ENCODE assay signal across 22 cellular contexts in genomic region chr9:76486151-76486550, GRCh38. TPM values are rescaled to one million over a fixed set of nuclear protein-coding genes. Genes with fewer than 3 reads are reported as not detected.
DNase-seq lines count a peak whose midpoint lies in the region; ATAC-seq and TF ChIP-seq lines count a peak whose summit lies in the region.
"Had no signal": no experiment of that assay in that cellular context is flagged by ENCODE, and none has a peak within 500 bp of the region (broad histone marks: within the 10 kb centered on the region; RNA-seq: fewer than 3 reads in every experiment).

No MANE protein-coding gene starts in this region.

- H3K4me2 ChIP-seq in Loucy (ENCODE audit: low read depth, low read length, poor library complexity, severe bottlenecking), result peak overlapping the region; percentile 39
- H3K4me2 ChIP-seq in osteoblast (ENCODE audit: insufficient read depth, low read length), result no peak overlapping the region
- H3K4me2 ChIP-seq: BLaER1 had no signal

- H4K20me1 ChIP-seq in Loucy (ENCODE audit: insufficient read depth, low read length, poor library complexity, severe bottlenecking) (peaks cover 96% of the 10 kb centered on the region), osteoblast (ENCODE audit: insufficient read depth, low read length) (peaks cover 38% of the 10 kb centered on the region)
- H4K20me1 ChIP-seq: BLaER1 had no signal

- no peaks in the 10 kb centered on the region for H3K9me2 ChIP-seq in Loucy (replicated peaks; ENCODE audit: low read depth, low read length)

- H3K4me1 ChIP-seq in Loucy (ENCODE audit: insufficient read depth, low read length, poor library complexity, severe bottlenecking), result peaks cover 49% of the 10 kb centered on the region
- peaks cover 5% of the 10 kb centered on the region for H3K4me1 ChIP-seq in osteoblast (ENCODE audit: insufficient read depth, low read length)

- no peak overlapping the region for H3K9ac ChIP-seq in Loucy (ENCODE audit: low read depth, low read length, poor library complexity, severe bottlenecking)
- H3K9ac ChIP-seq: BLaER1 had no signal

- H3K27me3 ChIP-seq in Loucy (ENCODE audit: insufficient read depth, low read length, poor library complexity, severe bottlenecking), result no peaks in the 10 kb centered on the region
- H3K27me3 ChIP-seq in osteoblast (ENCODE audit: insufficient read depth, low read length), result no peaks in the 10 kb centered on the region
- H3K27me3 ChIP-seq in WERI-Rb-1 (ENCODE audit: insufficient read depth, low read depth, severe bottlenecking), result no peaks in the 10 kb centered on the region
- H3K27me3 ChIP-seq: BLaER1, MG63 had no signal

- no peak overlapping the region for H2AFZ ChIP-seq in Loucy (ENCODE audit: low read length)
- no peak overlapping the region for H2AFZ ChIP-seq in osteoblast (ENCODE audit: low read length)

- DNase-seq in AG10803 (ENCODE audit: low read depth) (peak; percentile 17), fibroblast of pulmonary artery (ENCODE audit: low read depth) (peak; percentile 9), osteoblast (ENCODE audit: insufficient read length, low spot score, missing footprints) (peak; percentile 44), WERI-Rb-1 (no peak), islet precursor cell (no peak), foreskin fibroblast (no peak)
- DNase-seq: 8988T; Calu3; CD8-positive, alpha-beta T cell; DMS53; HFFc6; Karpas-422; MG63; NCI-H1048; NCI-H1436; NCI-H2029; NCI-H526; PC-3; RPMI8226 had no signal

- ATAC-seq in GM21619 (IDR thresholded peaks at IDR 0.05; ENCODE audit: unreplicated experiment), result no peak
- ATAC-seq: CD8-positive, alpha-beta T cell; PC-3 had no signal

- no peaks in the 10 kb centered on the region for H3F3A ChIP-seq in Loucy (ENCODE audit: low read depth)

- no peak for TF ChIP-seq CTCF in AG10803 (conservative IDR thresholded peaks at IDR 0.05; ENCODE audit: low read length)
- no peak for TF ChIP-seq CTCF in Loucy (conservative IDR thresholded peaks at IDR 0.05; ENCODE audit: low read length)
- TF ChIP-seq CTCF in fibroblast of pulmonary artery (IDR thresholded peaks at IDR 0.05; ENCODE audit: low read length, missing control alignments), result no peak
- no peak for TF ChIP-seq CTCF in osteoblast (IDR thresholded peaks at IDR 0.05; ENCODE audit: extremely low read depth, low read depth, low read length)
- no peak for TF ChIP-seq CTCF in WERI-Rb-1 (IDR thresholded peaks at IDR 0.05; ENCODE audit: low read depth, low read length)
- TF ChIP-seq CTCF in foreskin fibroblast (IDR thresholded peaks at IDR 0.05; ENCODE audit: low read depth, low read length), result no peak

- H3K27ac ChIP-seq in osteoblast (ENCODE audit: low read depth, low read length) (no peak overlapping the region), WERI-Rb-1 (no peak overlapping the region)
- H3K27ac ChIP-seq: BLaER1 had no signal

- no peak overlapping the region for H3K4me3 ChIP-seq in AG10803 (ENCODE audit: low read length)
- no peak overlapping the region for H3K4me3 ChIP-seq in Loucy (ENCODE audit: low read length, poor library complexity, severe bottlenecking)
- no peak overlapping the region for H3K4me3 ChIP-seq in fibroblast of pulmonary artery (replicated peaks; ENCODE audit: low read depth, low read length)
- no peak overlapping the region for H3K4me3 ChIP-seq in osteoblast (ENCODE audit: insufficient read depth, low read length)
- no peak overlapping the region for H3K4me3 ChIP-seq in WERI-Rb-1 (ENCODE audit: low read depth, low read length)
- no peak overlapping the region for H3K4me3 ChIP-seq in foreskin fibroblast (ENCODE audit: low read depth in 1 of 2, low read length in 2 of 2)
- H3K4me3 ChIP-seq: BLaER1, MG63 had no signal

- H3K79me2 ChIP-seq in Loucy (ENCODE audit: insufficient read depth, low read length) (peaks cover 100% of the 10 kb centered on the region), osteoblast (ENCODE audit: insufficient read depth, low read length) (peaks cover 96% of the 10 kb centered on the region)

- H3K36me3 ChIP-seq in Loucy (ENCODE audit: insufficient read depth, low read length), result peaks cover 71% of the 10 kb centered on the region
- H3K36me3 ChIP-seq in osteoblast (ENCODE audit: insufficient read depth, low read length), result peaks cover 25% of the 10 kb centered on the region
- no peaks in the 10 kb centered on the region for H3K36me3 ChIP-seq in WERI-Rb-1
- H3K36me3 ChIP-seq: MG63 had no signal

- H3K9me3 ChIP-seq in Loucy (ENCODE audit: insufficient read depth, low read depth, low read length) (peaks cover 3% of the 10 kb centered on the region; the same call in 1 of the 2 replicates), osteoblast (ENCODE audit: low read depth, low read length) (no peaks in the 10 kb centered on the region), WERI-Rb-1 (ENCODE audit: severe bottlenecking) (no peaks in the 10 kb centered on the region)
- H3K9me3 ChIP-seq: MG63 had no signal

RNA-seq across cellular contexts. Expression of gene GCNT1, which starts 27.2 kb away (rescaled TPM):
- 78.4 and 109 TPM in 2 replicates for total RNA-seq in osteoblast

Comparison
In these comparisons a context has a peak if more than half of its experiments do, and no peak if none do; other contexts are left out.
1. DNase-seq: peak in AG10803 (single experiment), fibroblast of pulmonary artery (single experiment) and osteoblast (single experiment); none in WERI-Rb-1 (single experiment), islet precursor cell (single experiment) and foreskin fibroblast (0 of 2).